In the genomic region with DNA sequence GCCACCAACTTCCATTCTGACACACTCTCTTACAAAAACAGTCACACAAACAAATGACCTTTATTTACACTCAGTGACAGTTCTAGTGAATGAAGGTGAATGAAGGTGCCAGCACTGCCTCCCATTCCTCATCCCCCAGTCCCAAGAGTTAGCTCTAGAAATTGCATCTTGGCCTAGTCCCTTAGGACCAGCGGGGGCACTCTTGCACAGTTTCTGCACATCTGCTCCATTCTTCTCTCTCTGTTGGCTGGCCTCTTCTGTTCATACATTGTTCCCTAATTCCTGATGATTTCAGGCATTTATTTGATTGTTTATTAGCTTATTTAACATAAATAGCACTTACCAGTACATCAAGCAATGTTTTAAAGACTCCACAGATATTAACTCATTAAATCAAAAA, we compare ENCODE assay signal across 1 cellular context.
TF ChIP-seq lines count a peak whose summit lies in the region.

No MANE protein-coding gene starts in this region.

TF ChIP-seq in endothelial cell of umbilical vein, 7 proteins besides CTCF, POLR2A, EP300 and RAD21 (continued from another document):
- TF ChIP-seq GATA2 (IDR thresholded peaks at IDR 0.05; ENCODE audit: insufficient read depth, insufficient read length, low read depth, low read length), result no peak
